Comparison of ENCODE assay signal across 19 cellular contexts in genomic region chr22:23418159-23418788, GRCh38.
"Had no signal": no experiment of that assay in that cellular context is flagged by ENCODE, and none has a peak within 500 bp of the region (broad histone marks: within the 10 kb centered on the region; RNA-seq: fewer than 3 reads in every experiment).

No MANE protein-coding gene starts in this region.

- H3K27me3 Mint-ChIP-seq: activated B cell treated with CpG ODN at 0.5 μM for 24 hours; activated CD4-positive, alpha-beta T cell treated with anti-CD3 and anti-CD28 coated beads for 36 hours had no signal

- H3K9me3 Mint-ChIP-seq: activated B cell treated with CpG ODN at 0.5 μM for 24 hours; activated naive CD8-positive, alpha-beta T cell treated with anti-CD3 and anti-CD28 coated beads, Interleukin-2, amount 10 ng/mL, durations not matched to agents 7 days and 5 days; dendritic cell treated with granulocyte-macrophage colony-stimulating factor and Interleukin-4, amounts not matched to agents 40 ng/mL and 50 ng/mL, for 4 days; immature natural killer cell; stimulated activated memory B cell treated with anti-CD40 and anti-IgM and Interleukin-4, amounts not matched to agents 10 μg/mL and 1 μg/mL and 100 μg/mL, for 72 hours; T-helper 1 cell treated with Interleukin-12 subunit alpha and Interleukin-12 subunit beta and Interleukin-4 antibody, amounts not matched to agents 30 μg/mL and 1 μg/mL, for 36 hours had no signal

- DNase-seq: activated B cell treated with CpG ODN at 0.5 μM for 24 hours; activated CD4-positive, alpha-beta T cell treated with anti-CD3 and anti-CD28 coated beads for 36 hours; activated CD4-positive, alpha-beta T cell treated with anti-CD3 and anti-CD28 coated beads, Interleukin-2, amount 50 U/mL, for 4 hours; activated naive CD4-positive, alpha-beta T cell treated with Interleukin-2 at 50 U/mL for 16 hours; activated naive CD8-positive, alpha-beta T cell treated with anti-CD3 and anti-CD28 coated beads, Interleukin-2, amount 10 ng/mL, durations not matched to agents 7 days and 5 days; activated T-cell treated with anti-CD3 and anti-CD28 coated beads, Interleukin-2, amount 50 U/mL, for 48 hours; amygdala; effector CD4-positive, alpha-beta T cell; foreskin fibroblast; immature natural killer cell; kidney glomerular epithelial cell; left ventricle myocardium inferior had no signal

- H3K36me3 ChIP-seq: cardiac muscle cell, left ventricle myocardium inferior, SJSA1, thoracic aorta had no signal

- H3K36me3 Mint-ChIP-seq: activated naive CD8-positive, alpha-beta T cell treated with anti-CD3 and anti-CD28 coated beads, Interleukin-2, amount 10 ng/mL, durations not matched to agents 7 days and 5 days; immature natural killer cell; stimulated activated memory B cell treated with anti-CD40 and anti-IgM and Interleukin-4, amounts not matched to agents 10 μg/mL and 1 μg/mL and 100 μg/mL, for 72 hours had no signal

- H3K27ac Mint-ChIP-seq: activated B cell treated with CpG ODN at 0.5 μM for 24 hours; activated CD4-positive, alpha-beta T cell treated with anti-CD3 and anti-CD28 coated beads for 36 hours; activated naive CD8-positive, alpha-beta T cell treated with anti-CD3 and anti-CD28 coated beads, Interleukin-2, amount 10 ng/mL, durations not matched to agents 7 days and 5 days; dendritic cell treated with granulocyte-macrophage colony-stimulating factor and Interleukin-4, amounts not matched to agents 40 ng/mL and 50 ng/mL, for 4 days; immature natural killer cell; stimulated activated memory B cell treated with anti-CD40 and anti-IgM and Interleukin-4, amounts not matched to agents 10 μg/mL and 1 μg/mL and 100 μg/mL, for 72 hours; T-helper 1 cell treated with Interleukin-12 subunit alpha and Interleukin-12 subunit beta and Interleukin-4 antibody, amounts not matched to agents 30 μg/mL and 1 μg/mL, for 36 hours had no signal

- H3K4me3 ChIP-seq: cardiac muscle cell, left ventricle myocardium inferior, SJSA1, thoracic aorta had no signal

- H3K4me1 ChIP-seq: left ventricle myocardium inferior had no signal

- H3K4me1 Mint-ChIP-seq: activated B cell treated with CpG ODN at 0.5 μM for 24 hours; activated CD4-positive, alpha-beta T cell treated with anti-CD3 and anti-CD28 coated beads for 36 hours; activated naive CD8-positive, alpha-beta T cell treated with anti-CD3 and anti-CD28 coated beads, Interleukin-2, amount 10 ng/mL, durations not matched to agents 7 days and 5 days had no signal

- H3K27ac ChIP-seq: cardiac muscle cell, left ventricle myocardium inferior, thoracic aorta had no signal

- H3K4me3 Mint-ChIP-seq: activated B cell treated with CpG ODN at 0.5 μM for 24 hours; activated CD4-positive, alpha-beta T cell treated with anti-CD3 and anti-CD28 coated beads for 36 hours; activated naive CD8-positive, alpha-beta T cell treated with anti-CD3 and anti-CD28 coated beads, Interleukin-2, amount 10 ng/mL, durations not matched to agents 7 days and 5 days; dendritic cell treated with granulocyte-macrophage colony-stimulating factor and Interleukin-4, amounts not matched to agents 40 ng/mL and 50 ng/mL, for 4 days; immature natural killer cell; stimulated activated memory B cell treated with anti-CD40 and anti-IgM and Interleukin-4, amounts not matched to agents 10 μg/mL and 1 μg/mL and 100 μg/mL, for 72 hours; T-helper 1 cell treated with Interleukin-12 subunit alpha and Interleukin-12 subunit beta and Interleukin-4 antibody, amounts not matched to agents 30 μg/mL and 1 μg/mL, for 36 hours had no signal

- H3K27me3 ChIP-seq: cardiac muscle cell had no signal

- ATAC-seq: activated CD4-positive, alpha-beta T cell treated with anti-CD3 and anti-CD28 coated beads for 36 hours; stimulated activated memory B cell treated with anti-CD40 and anti-IgM and Interleukin-4, amounts not matched to agents 10 μg/mL and 1 μg/mL and 100 μg/mL, for 72 hours had no signal

- FAIRE-seq: endometrium had no signal

- H3K9me3 ChIP-seq: left ventricle myocardium inferior, SJSA1, thoracic aorta had no signal
